Comparison of ENCODE assay signal across 1 cellular context in the genomic region with DNA sequence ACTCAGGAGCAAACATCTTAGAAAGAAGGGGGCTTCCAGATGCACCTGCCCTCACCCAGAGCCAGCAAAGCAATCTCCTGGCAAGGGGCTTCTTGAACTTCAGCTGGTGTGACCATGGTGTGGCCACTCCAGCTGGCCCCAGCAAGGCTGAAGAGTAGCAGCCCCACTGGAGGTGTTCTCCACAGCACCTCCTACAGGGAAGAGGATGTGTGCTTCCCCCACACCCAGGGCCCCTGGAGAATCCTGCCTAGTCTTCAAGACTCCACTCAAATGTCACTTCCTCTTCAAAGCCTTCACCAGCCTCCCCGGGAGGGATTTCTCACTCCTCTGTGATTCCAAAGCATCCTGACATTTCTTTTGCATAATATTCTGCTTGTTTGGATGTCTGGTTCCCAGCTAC.
TF ChIP-seq lines count a peak whose summit lies in the region.

No MANE protein-coding gene starts in this region.

TF ChIP-seq in WTC11, 78 proteins besides CTCF, POLR2A, EP300 and RAD21 (continued from another document):
- TF ChIP-seq, protein P1, sequence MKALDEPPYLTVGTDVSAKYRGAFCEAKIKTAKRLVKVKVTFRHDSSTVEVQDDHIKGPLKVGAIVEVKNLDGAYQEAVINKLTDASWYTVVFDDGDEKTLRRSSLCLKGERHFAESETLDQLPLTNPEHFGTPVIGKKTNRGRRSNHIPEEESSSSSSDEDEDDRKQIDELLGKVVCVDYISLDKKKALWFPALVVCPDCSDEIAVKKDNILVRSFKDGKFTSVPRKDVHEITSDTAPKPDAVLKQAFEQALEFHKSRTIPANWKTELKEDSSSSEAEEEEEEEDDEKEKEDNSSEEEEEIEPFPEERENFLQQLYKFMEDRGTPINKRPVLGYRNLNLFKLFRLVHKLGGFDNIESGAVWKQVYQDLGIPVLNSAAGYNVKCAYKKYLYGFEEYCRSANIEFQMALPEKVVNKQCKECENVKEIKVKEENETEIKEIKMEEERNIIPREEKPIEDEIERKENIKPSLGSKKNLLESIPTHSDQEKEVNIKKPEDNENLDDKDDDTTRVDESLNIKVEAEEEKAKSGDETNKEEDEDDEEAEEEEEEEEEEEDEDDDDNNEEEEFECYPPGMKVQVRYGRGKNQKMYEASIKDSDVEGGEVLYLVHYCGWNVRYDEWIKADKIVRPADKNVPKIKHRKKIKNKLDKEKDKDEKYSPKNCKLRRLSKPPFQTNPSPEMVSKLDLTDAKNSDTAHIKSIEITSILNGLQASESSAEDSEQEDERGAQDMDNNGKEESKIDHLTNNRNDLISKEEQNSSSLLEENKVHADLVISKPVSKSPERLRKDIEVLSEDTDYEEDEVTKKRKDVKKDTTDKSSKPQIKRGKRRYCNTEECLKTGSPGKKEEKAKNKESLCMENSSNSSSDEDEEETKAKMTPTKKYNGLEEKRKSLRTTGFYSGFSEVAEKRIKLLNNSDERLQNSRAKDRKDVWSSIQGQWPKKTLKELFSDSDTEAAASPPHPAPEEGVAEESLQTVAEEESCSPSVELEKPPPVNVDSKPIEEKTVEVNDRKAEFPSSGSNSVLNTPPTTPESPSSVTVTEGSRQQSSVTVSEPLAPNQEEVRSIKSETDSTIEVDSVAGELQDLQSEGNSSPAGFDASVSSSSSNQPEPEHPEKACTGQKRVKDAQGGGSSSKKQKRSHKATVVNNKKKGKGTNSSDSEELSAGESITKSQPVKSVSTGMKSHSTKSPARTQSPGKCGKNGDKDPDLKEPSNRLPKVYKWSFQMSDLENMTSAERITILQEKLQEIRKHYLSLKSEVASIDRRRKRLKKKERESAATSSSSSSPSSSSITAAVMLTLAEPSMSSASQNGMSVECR (CRISPR knock-in tag; IDR thresholded peaks at IDR 0.05; ENCODE audit: borderline replicate concordance): no peak
- no peak for TF ChIP-seq NFATC4 (CRISPR knock-in tag; IDR thresholded peaks at IDR 0.05)
- no peak for TF ChIP-seq ETV6 (CRISPR knock-in tag; IDR thresholded peaks at IDR 0.05)
- no peak for TF ChIP-seq ZNF317 (CRISPR knock-in tag; IDR thresholded peaks at IDR 0.05; ENCODE audit: borderline replicate concordance, low read depth)
- TF ChIP-seq ZBTB21 (CRISPR knock-in tag; IDR thresholded peaks at IDR 0.05; ENCODE audit: borderline replicate concordance): no peak
- TF ChIP-seq PRRX2 (CRISPR knock-in tag; IDR thresholded peaks at IDR 0.05): no peak
- TF ChIP-seq GTF2I (CRISPR knock-in tag; conservative IDR thresholded peaks at IDR 0.05): no peak
TF ChIP-seq in WTC11: peak in this region for 0.
